ENCODE assay signal across 11 cellular contexts in the genomic region with DNA sequence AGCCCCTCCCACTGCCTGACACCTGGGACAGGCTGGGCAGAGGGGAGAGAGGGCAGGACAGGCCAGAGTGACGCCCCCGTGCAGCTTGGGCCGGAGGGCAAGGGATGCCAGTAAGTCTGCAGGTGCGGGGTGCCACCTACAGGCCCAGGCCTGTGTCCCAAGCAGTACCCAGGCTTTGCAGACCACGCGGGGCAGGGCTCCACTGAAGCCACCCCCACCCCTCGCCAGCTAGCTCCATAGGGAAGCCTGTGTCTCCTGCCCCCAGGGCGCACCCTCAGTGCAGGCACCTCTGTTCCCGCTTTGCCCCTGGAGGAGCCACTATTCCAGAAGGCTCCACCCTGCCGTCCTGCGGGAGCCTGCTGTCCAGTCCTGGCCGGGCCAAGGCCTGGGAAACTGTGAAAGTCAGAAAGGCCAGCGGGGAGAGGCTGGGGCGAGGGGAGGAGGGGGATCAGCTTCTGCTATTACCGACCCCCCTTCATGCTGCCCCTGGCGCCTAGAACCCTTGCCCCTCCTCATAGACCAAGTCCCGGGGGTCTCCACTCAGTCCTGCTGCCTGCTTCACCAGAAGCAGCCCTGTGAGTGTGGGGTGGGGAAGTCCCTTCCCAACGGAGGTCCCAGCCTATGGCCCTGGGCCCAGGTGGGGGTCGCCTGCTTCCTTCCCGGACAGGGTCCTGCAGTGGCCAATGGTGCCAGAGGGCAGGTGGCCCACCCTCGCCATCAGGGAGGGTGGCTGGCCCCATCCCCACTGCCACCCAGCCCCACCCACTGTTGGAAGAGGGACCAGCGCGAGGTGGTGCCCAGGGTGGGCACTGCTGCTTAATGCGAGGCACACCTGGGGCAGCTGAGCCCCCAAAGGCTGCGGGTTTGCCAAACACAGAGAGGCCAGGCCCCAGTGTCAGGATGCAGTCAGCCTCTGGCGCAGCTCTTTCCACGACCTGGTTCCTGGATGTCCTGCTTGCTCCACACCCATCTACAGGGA. TPM values are rescaled to one million over a fixed set of nuclear protein-coding genes. Genes with fewer than 3 reads are reported as not detected.
DNase-seq lines count a peak whose midpoint lies in the region; ATAC-seq, FAIRE-seq and TF ChIP-seq lines count a peak whose summit lies in the region.
"Had no signal": no experiment of that assay in that cellular context is flagged by ENCODE, and none has a peak within 500 bp of the region (broad histone marks: within the 10 kb centered on the region; RNA-seq: fewer than 3 reads in every experiment).

No MANE protein-coding gene starts in this region.

- DNase-seq in A549 (ENCODE audit: low read depth in 1 of 2, low spot score in 1 of 2) (peak in 1 of 2 experiments; percentile 22), GM12892 (ENCODE audit: insufficient read length) (no peak), SK-N-SH (peak; percentile 78), left ventricle myocardium inferior (peak; percentile 20), superior temporal gyrus (ENCODE audit: extremely low spot score) (no peak), DMS153 (lab: John Stamatoyannopoulos, UW) (no peak), NK-92 (lab: John Stamatoyannopoulos, UW; ENCODE audit: unreplicated experiment) (no peak), Caco-2 (no peak)
- DNase-seq: stimulated activated CD4-positive, alpha-beta T cell treated with anti-CD3 and anti-CD28 coated beads, Interleukin-15, amount 100 ng/mL, for 24 hours had no signal

- no peak overlapping the region for H3K4me3 Mint-ChIP-seq in Caco-2 (ENCODE audit: unreplicated experiment)
- H3K4me3 Mint-ChIP-seq: CD4-positive, CD25-positive, alpha-beta regulatory T cell; stimulated activated naive CD8-positive, alpha-beta T cell treated with anti-CD3 and anti-CD28 coated beads, Interleukin-15, Interleukin-2, amounts not matched to agents 100 ng/mL and 50 ng/mL, for 24 hours had no signal

- CTCF ChIA-PET in A549 (lab: Yijun Ruan, JAX): interaction anchor here (1.1 to 1.5 kb wide), 3 partner anchors 9 to 71 kb away, joined by 3 to 4 read pairs (median 3); no protein-coding TSS in a partner anchor
- CTCF ChIA-PET in SK-N-SH (lab: Yijun Ruan, JAX): interaction anchor here (0.6 to 5.7 kb wide), 22 partner anchors 9 to 146 kb away, joined by 3 to 38 read pairs (median 4); no protein-coding TSS in a partner anchor
- CTCF ChIA-PET in Caco-2 (lab: Charles Lee): no interaction called here

- no peaks in the 10 kb centered on the region for H3K27me3 Mint-ChIP-seq in Caco-2 (ENCODE audit: insufficient read depth, unreplicated experiment)
- H3K27me3 Mint-ChIP-seq: CD4-positive, CD25-positive, alpha-beta regulatory T cell had no signal

- ATAC-seq in A549: peak; percentile 36 to 73; a peak in 3 of 6 replicates

- no peak overlapping the region for H3K27ac Mint-ChIP-seq in Caco-2 (ENCODE audit: unreplicated experiment)
- H3K27ac Mint-ChIP-seq: CD4-positive, CD25-positive, alpha-beta regulatory T cell; stimulated activated naive CD8-positive, alpha-beta T cell treated with anti-CD3 and anti-CD28 coated beads, Interleukin-15, Interleukin-2, amounts not matched to agents 100 ng/mL and 50 ng/mL, for 24 hours had no signal

- intact Hi-C loops in left ventricle myocardium inferior (cut with micrococcal nuclease): no loop called here
- intact Hi-C loops in Caco-2 (cut with micrococcal nuclease; ENCODE audit: unreplicated experiment): loop anchor here (10.0 kb wide), 1 partner anchor 65 kb away; no protein-coding TSS in a partner anchor

- TF ChIP-seq CTCF in A549 (IDR thresholded peaks at IDR 0.05) (no peak), SK-N-SH (IDR thresholded peaks at IDR 0.05) (no peak), left ventricle myocardium inferior (IDR thresholded peaks at IDR 0.05; ENCODE audit: borderline replicate concordance) (peak; percentile 28), Caco-2 (IDR thresholded peaks at IDR 0.05; ENCODE audit: insufficient read depth in 1 of 2, low read depth in 1 of 2, low read length in 1 of 2, severe bottlenecking in 1 of 2, unreplicated experiment in 1 of 2) (no peak)

- H3K79me2 ChIP-seq in SK-N-SH (ENCODE audit: insufficient read depth): no peaks in the 10 kb centered on the region

- no peaks in the 10 kb centered on the region for H3K9me3 Mint-ChIP-seq in Caco-2 (ENCODE audit: unreplicated experiment)
- H3K9me3 Mint-ChIP-seq: CD4-positive, CD25-positive, alpha-beta regulatory T cell; stimulated activated naive CD8-positive, alpha-beta T cell treated with anti-CD3 and anti-CD28 coated beads, Interleukin-15, Interleukin-2, amounts not matched to agents 100 ng/mL and 50 ng/mL, for 24 hours had no signal

- peak in 1 of 2 experiments; percentile 25; a peak in 1 of 5 replicates for TF ChIP-seq RAD21 in A549 (conservative IDR thresholded peaks at IDR 0.05 in 1 of 2, IDR thresholded peaks at IDR 0.05 in 1 of 2)
- TF ChIP-seq RAD21 in SK-N-SH (IDR thresholded peaks at IDR 0.05; ENCODE audit: low read length): peak; percentile 59

- H3K9ac ChIP-seq in SK-N-SH: no peak overlapping the region

- no peak for FAIRE-seq in A549 (lab: Jason Lieb, UNC)
- FAIRE-seq in GM12892 (lab: Jason Lieb, UNC): no peak

- POLR2A ChIA-PET in A549 (lab: Yijun Ruan, JAX): no interaction called here
- POLR2A ChIA-PET in SK-N-SH (lab: Yijun Ruan, JAX): no interaction called here
- POLR2A ChIA-PET in Caco-2 (lab: Charles Lee): no interaction called here

- no peak overlapping the region for H2AFZ ChIP-seq in SK-N-SH (ENCODE audit: low read depth)

- no peaks in the 10 kb centered on the region for H3K36me3 ChIP-seq in SK-N-SH (replicated peaks in 1 of 2; ENCODE audit: control insufficient read depth in 1 of 2, insufficient read depth in 2 of 2, low read length in 1 of 2)
- no peaks in the 10 kb centered on the region for H3K36me3 ChIP-seq in left ventricle myocardium inferior
- no peaks in the 10 kb centered on the region for H3K36me3 ChIP-seq in Caco-2 (ENCODE audit: control insufficient read depth, insufficient read depth, low read length)

- H3K27ac ChIP-seq in A549 (no peak overlapping the region), SK-N-SH (ENCODE audit: low read depth in 2 of 2, low read length in 1 of 2) (no peak overlapping the region), left ventricle myocardium inferior (replicated peaks) (no peak overlapping the region)

- no peaks in the 10 kb centered on the region for H3K4me1 ChIP-seq in A549
- H3K4me1 ChIP-seq in SK-N-SH (ENCODE audit: control insufficient read depth in 1 of 2, insufficient read depth in 2 of 2, low read depth in 1 of 2, low read length in 1 of 2): peaks cover 0 to 5% of the 10 kb centered on the region in 2 experiments; a peak in 1 of 4 replicates
- H3K4me1 ChIP-seq in left ventricle myocardium inferior: peaks cover 20% of the 10 kb centered on the region
- no peaks in the 10 kb centered on the region for H3K4me1 ChIP-seq in Caco-2

- H3K27me3 ChIP-seq in SK-N-SH (ENCODE audit: insufficient read depth) (no peaks in the 10 kb centered on the region), left ventricle myocardium inferior (ENCODE audit: low read depth) (peaks cover 43% of the 10 kb centered on the region), Caco-2 (replicated peaks; ENCODE audit: control insufficient read depth, insufficient read depth, low read length) (no peaks in the 10 kb centered on the region)

- H3K4me3 ChIP-seq in A549 (no peak overlapping the region), SK-N-SH (ENCODE audit: low read depth in 2 of 2, low read length in 1 of 2) (no peak overlapping the region), left ventricle myocardium inferior (no peak overlapping the region), Caco-2 (ENCODE audit: low read depth, low read length) (no peak overlapping the region)

- H3F3A ChIP-seq in SK-N-SH (replicated peaks; ENCODE audit: insufficient read depth): no peaks in the 10 kb centered on the region

- TF ChIP-seq EP300 in A549 (IDR thresholded peaks at IDR 0.05) (no peak), SK-N-SH (IDR thresholded peaks at IDR 0.05; ENCODE audit: borderline replicate concordance in 1 of 2, low read depth in 1 of 2, low read length in 1 of 2) (no peak)

- no peaks in the 10 kb centered on the region for H3K36me3 Mint-ChIP-seq in Caco-2 (ENCODE audit: insufficient read depth, unreplicated experiment)

- WGBS in A549 (ENCODE audit: missing lambda C conversion rate): 83% methylated on average over 2 of the region's 27 CpGs
- WGBS in SK-N-SH (ENCODE audit: low lambda C conversion rate): 20% methylated on average over 1 of the region's 27 CpGs

- H3K9me3 ChIP-seq in A549 (no peaks in the 10 kb centered on the region), SK-N-SH (no peaks in the 10 kb centered on the region), left ventricle myocardium inferior (replicated peaks) (no peaks in the 10 kb centered on the region), Caco-2 (no peaks in the 10 kb centered on the region)

- TF ChIP-seq POLR2A in A549 (IDR thresholded peaks at IDR 0.05; ENCODE audit: low read length): no peak
- TF ChIP-seq POLR2A in GM12892 (IDR thresholded peaks at IDR 0.05; ENCODE audit: low read depth, low read length): peak; percentile 34

- no peaks in the 10 kb centered on the region for H3K9me2 ChIP-seq in SK-N-SH

- no TSS peak for BruUV-seq in Caco-2 (replicated peaks; lab: Mats Ljungman, UMichigan)

- H3K4me2 ChIP-seq in A549 (no peak overlapping the region), SK-N-SH (no peak overlapping the region)

- H3K4me1 Mint-ChIP-seq in Caco-2 (ENCODE audit: low read depth, unreplicated experiment): no peaks in the 10 kb centered on the region

- H4K20me1 ChIP-seq in SK-N-SH (ENCODE audit: insufficient read depth): no peaks in the 10 kb centered on the region

TF ChIP-seq in A549, 52 proteins besides CTCF, POLR2A, EP300 and RAD21 (continues in another document):
- no peak for TF ChIP-seq ESRRA (IDR thresholded peaks at IDR 0.05; ENCODE audit: borderline replicate concordance, low read length)
- TF ChIP-seq FOXS1 (CRISPR knock-in tag; IDR thresholded peaks at IDR 0.05): no peak
- TF ChIP-seq HOXA7 (CRISPR knock-in tag; IDR thresholded peaks at IDR 0.05): no peak

TF ChIP-seq in SK-N-SH, 30 proteins besides CTCF, POLR2A, EP300 and RAD21:
- TF ChIP-seq SMC3 (IDR thresholded peaks at IDR 0.05; ENCODE audit: low read depth, low read length): peak; percentile 19; the same call in 1 of the 2 replicates
- no peak for TF ChIP-seq SIN3A (IDR thresholded peaks at IDR 0.05; ENCODE audit: borderline replicate concordance, low read depth, low read length)

RNA-seq across cellular contexts. Expression of gene KCNAB2, which starts 54.4 kb away (rescaled TPM):
- polyA plus RNA-seq in A549 (2011; rRNA removed) (6.4 and 7.3 TPM in 2 replicates), A549 (2017; fragmentation: RNase III; extraction: RNeasy Plus Mini Kit Qiagen cat#74134 plus additional on column Dnase treatment) (9.9 to 11.1 TPM (median 9.9 TPM) in 3 replicates), SK-N-SH (2012; rRNA removed) (6.1 and 7.6 TPM in 2 replicates)
- 6.7 and 7.7 TPM in 2 replicates for polyA plus RNA-seq in A549 (2012; cell fraction: cytosol; rRNA removed)
- polyA plus RNA-seq in A549 (2012; cell fraction: nucleus; rRNA removed): 13.2 and 15.0 TPM in 2 replicates
- 6.0 and 6.1 TPM in 2 replicates for polyA minus RNA-seq in A549 (2011; rRNA and poly(A)+ RNA removed)
- 50.2 TPM for polyA plus RNA-seq in GM12892 (2012; ENCODE audit: missing spikeins)
- polyA plus RNA-seq in SK-N-SH (2012; cell fraction: cytosol; rRNA removed): 3.3 and 4.6 TPM in 2 replicates
- polyA plus RNA-seq in SK-N-SH (2012; cell fraction: nucleus; rRNA removed): 12.2 and 13.1 TPM in 2 replicates
- total RNA-seq in left ventricle myocardium inferior (31.0 TPM), Caco-2 (2022) (9.6 and 11.0 TPM in 2 replicates)

Comparison
In these comparisons a context has a peak if more than half of its experiments do, and no peak if none do; other contexts are left out.
1. DNase-seq: peak in SK-N-SH (single experiment) and left ventricle myocardium inferior (single experiment); none in GM12892 (single experiment), superior temporal gyrus (single experiment), DMS153 (single experiment), NK-92 (single experiment) and Caco-2 (0 of 2).
2. Of the 12 proteins assayed by ChIP-seq in both A549 and SK-N-SH: peak only in A549: none; only in SK-N-SH: SMC3; in both: none; in neither: 10; mixed calls (peak in some experiments, not most) for 1.